Comparison of ENCODE assay signal across 31 cellular contexts in genomic region chr15:32067115-32067514, GRCh38. TPM values are rescaled to one million over a fixed set of nuclear protein-coding genes. Genes with fewer than 3 reads are reported as not detected.
"Had no signal": no experiment of that assay in that cellular context is flagged by ENCODE, and none has a peak within 500 bp of the region (broad histone marks: within the 10 kb centered on the region; RNA-seq: fewer than 3 reads in every experiment).

No MANE protein-coding gene starts in this region.

- H3K36me3 ChIP-seq: adrenal gland, esophagus muscularis mucosa, gastroesophageal sphincter, heart right ventricle had no signal

- ATAC-seq: activated CD4-positive, CD25-positive, alpha-beta regulatory T cell treated with anti-CD3 and anti-CD28 coated beads, Interleukin-2, amount 50 U/mL, for 24 hours; activated CD8-positive, alpha-beta T cell treated with anti-CD3 and anti-CD28 coated beads for 36 hours; activated T-cell treated with anti-CD3 and anti-CD28 coated beads, Interleukin-2, amount 50 U/mL, for 4 hours; activated T-helper 17 cell treated with anti-CD3 and anti-CD28 coated beads, Interleukin-2, amount 50 U/mL, for 72 hours; body of pancreas; effector memory CD8-positive, alpha-beta T cell; foreskin keratinocyte; gastroesophageal sphincter; heart right ventricle had no signal

- H3K4me2 ChIP-seq: hepatocyte had no signal

- H3K4me1 ChIP-seq: adrenal gland, body of pancreas, esophagus muscularis mucosa, foreskin keratinocyte, gastroesophageal sphincter, heart right ventricle had no signal

- H3K27me3 ChIP-seq: adrenal gland, body of pancreas, esophagus muscularis mucosa, foreskin keratinocyte, gastroesophageal sphincter, heart right ventricle, hepatocyte had no signal

- FAIRE-seq: colon had no signal

- DNase-seq: activated B cell treated with CpG ODN at 0.5 μM for 24 hours; activated CD4-positive, alpha-beta T cell treated with anti-CD3 and anti-CD28 coated beads for 48 hours; activated CD4-positive, alpha-beta T cell treated with anti-CD3 and anti-CD28 coated beads, Interleukin-2, amount 50 U/mL, for 1 hour; activated CD4-positive, alpha-beta T cell treated with anti-CD3 and anti-CD28 coated beads, Interleukin-2, amount 50 U/mL, for 48 hours; activated CD8-positive, alpha-beta memory T cell treated with anti-CD3 and anti-CD28 coated beads for 24 hours; activated CD8-positive, alpha-beta T cell treated with anti-CD3 and anti-CD28 coated beads for 36 hours; activated effector memory CD4-positive, alpha-beta T cell treated with Interleukin-2 at 50 U/mL for 16 hours; activated gamma-delta T cell treated with Interleukin-2 at 50 U/mL for 16 hours; activated naive CD4-positive, alpha-beta T cell treated with anti-CD3 and anti-CD28 coated beads, Interleukin-2, amount 50 U/mL, for 16 hours; activated naive CD4-positive, alpha-beta T cell treated with Interleukin-2 at 50 U/mL for 16 hours; activated T-cell treated with anti-CD3 and anti-CD28 coated beads, Interleukin-2, amount 50 U/mL, for 4 hours; adrenal gland; amygdala; aorta; body of pancreas; caudate nucleus; cortex of kidney; dermis blood vessel endothelial cell; effector CD4-positive, alpha-beta T cell; effector memory CD8-positive, alpha-beta T cell; erythroblast; foreskin keratinocyte; heart right ventricle; T-helper 2 cell had no signal

- H2AFZ ChIP-seq: hepatocyte had no signal

- H3K4me3 ChIP-seq: adrenal gland, body of pancreas, esophagus muscularis mucosa, gastroesophageal sphincter, heart right ventricle, hepatocyte had no signal

- H3K27ac ChIP-seq: adrenal gland, body of pancreas, esophagus muscularis mucosa, foreskin keratinocyte, gastroesophageal sphincter, heart right ventricle, hepatocyte, VCaP had no signal

- H3K79me2 ChIP-seq: hepatocyte had no signal

RNA-seq across cellular contexts. Expression of gene CHRNA7, which starts 36.8 kb away (rescaled TPM):
- total RNA-seq: activated B cell treated with CpG ODN at 0.5 μM for 24 hours; activated T-helper 17 cell treated with anti-CD3 and anti-CD28 coated beads, Interleukin-2, amount 50 U/mL, for 72 hours had no signal
